In genomic region chr7:123003539-123004126, GRCh38 we compare ENCODE assay signal across 19 cellular contexts. TPM values are rescaled to one million over a fixed set of nuclear protein-coding genes. Genes with fewer than 3 reads are reported as not detected.
DNase-seq lines count a peak whose midpoint lies in the region; ATAC-seq and TF ChIP-seq lines count a peak whose summit lies in the region.
"Had no signal": no experiment of that assay in that cellular context is flagged by ENCODE, and none has a peak within 500 bp of the region (broad histone marks: within the 10 kb centered on the region; RNA-seq: fewer than 3 reads in every experiment).

No MANE protein-coding gene starts in this region.

- H3K4me1 ChIP-seq in ACC112 (ENCODE audit: control insufficient read depth, insufficient read depth, low read length, unreplicated experiment), result peaks cover 7% of the 10 kb centered on the region

- peak overlapping the region; percentile 34 for H3K27ac Mint-ChIP-seq in nephron progenitor cell
- no peak overlapping the region for H3K27ac Mint-ChIP-seq in stimulated activated memory B cell treated with anti-CD40 and anti-IgM and Interleukin-4, amounts not matched to agents 10 μg/mL and 1 μg/mL and 100 μg/mL, for 72 hours
- H3K27ac Mint-ChIP-seq: HFFc6 had no signal

- no peak for TF ChIP-seq POLR2A in NB4 (IDR thresholded peaks at IDR 0.05; ENCODE audit: extremely low read depth, insufficient read length)

- H3K4me1 Mint-ChIP-seq in nephron progenitor cell, result no peaks in the 10 kb centered on the region
- H3K4me1 Mint-ChIP-seq in stimulated activated memory B cell treated with anti-CD40 and anti-IgM and Interleukin-4, amounts not matched to agents 10 μg/mL and 1 μg/mL and 100 μg/mL, for 72 hours, result no peaks in the 10 kb centered on the region

- no peaks in the 10 kb centered on the region for H3K9me3 Mint-ChIP-seq in nephron progenitor cell
- no peaks in the 10 kb centered on the region for H3K9me3 Mint-ChIP-seq in stimulated activated memory B cell treated with anti-CD40 and anti-IgM and Interleukin-4, amounts not matched to agents 10 μg/mL and 1 μg/mL and 100 μg/mL, for 72 hours

- peak; percentile 23 for DNase-seq in NB4 (ENCODE audit: low read depth)
- DNase-seq in dorsolateral prefrontal cortex, result no peak
- DNase-seq in nephron progenitor cell, result no peak
- no peak for DNase-seq in iPS-NIHi7 (ENCODE audit: extremely low spot score)
- DNase-seq: DMS 273 treated with DMSO at 0.1 percent for 48 hours, GDM1, HFFc6, NCI-H1092 treated with DMSO at 0.1 percent for 48 hours, NCI-H1694, NCI-H524, SHP77 had no signal

- intact Hi-C loops in dorsolateral prefrontal cortex (cut with DNase I), result no loop called here

- H3K27me3 ChIP-seq in ACC112 (ENCODE audit: insufficient read depth, low read length) (no peaks in the 10 kb centered on the region), dorsolateral prefrontal cortex (no peaks in the 10 kb centered on the region)
- H3K27me3 ChIP-seq: BLaER1 treated with 17β-estradiol and CSF1 and Interleukin-3, amounts not matched to agents 10 nM and 100 nM had no signal

- ATAC-seq in GM21360 (IDR thresholded peaks at IDR 0.05; ENCODE audit: unreplicated experiment), result no peak
- ATAC-seq in GM21619 (IDR thresholded peaks at IDR 0.05; ENCODE audit: unreplicated experiment), result no peak
- no peak for ATAC-seq in stimulated activated memory B cell treated with anti-CD40 and anti-IgM and Interleukin-4, amounts not matched to agents 10 μg/mL and 1 μg/mL and 100 μg/mL, for 72 hours
- ATAC-seq: GM12878, K562 had no signal

- peak overlapping the region; percentile 40 for H2AFZ ChIP-seq in ACC112 (ENCODE audit: low read length, unreplicated experiment)

- H3K4me3 Mint-ChIP-seq in nephron progenitor cell, result no peak overlapping the region
- no peak overlapping the region for H3K4me3 Mint-ChIP-seq in stimulated activated memory B cell treated with anti-CD40 and anti-IgM and Interleukin-4, amounts not matched to agents 10 μg/mL and 1 μg/mL and 100 μg/mL, for 72 hours
- H3K4me3 Mint-ChIP-seq: HFFc6 had no signal

- H3K79me2 ChIP-seq in ACC112 (ENCODE audit: control insufficient read depth, insufficient read depth, low read length, unreplicated experiment), result no peaks in the 10 kb centered on the region

- H3K36me3 ChIP-seq in ACC112 (ENCODE audit: insufficient read depth, low read length), result no peaks in the 10 kb centered on the region
- H3K36me3 ChIP-seq: BLaER1 treated with 17β-estradiol and CSF1 and Interleukin-3, amounts not matched to agents 10 nM and 100 nM had no signal

- H3K4me3 ChIP-seq in ACC112 (ENCODE audit: low read depth, low read length), result no peak overlapping the region
- H3K4me3 ChIP-seq in NB4 (ENCODE audit: low read depth, low read length), result no peak overlapping the region
- no peak overlapping the region for H3K4me3 ChIP-seq in dorsolateral prefrontal cortex
- H3K4me3 ChIP-seq: BLaER1 treated with 17β-estradiol and CSF1 and Interleukin-3, amounts not matched to agents 10 nM and 100 nM; GM12878; K562 had no signal

- TF ChIP-seq CTCF in NB4 (IDR thresholded peaks at IDR 0.05; ENCODE audit: low read depth, low read length), result no peak
- no peak for TF ChIP-seq CTCF in dorsolateral prefrontal cortex (IDR thresholded peaks at IDR 0.05 in 54 of 56, conservative IDR thresholded peaks at IDR 0.05 in 2 of 56; ENCODE audit: low read depth in 1 of 56, partially characterized antibody in 56 of 56)
- no peak for TF ChIP-seq CTCF in nephron progenitor cell (IDR thresholded peaks at IDR 0.05)

- H3K27ac ChIP-seq in ACC112 (ENCODE audit: low read depth, low read length) (no peak overlapping the region), dorsolateral prefrontal cortex (peak overlapping the region in 46 of 59 donors; percentile 3 to 85 (median 56))
- H3K27ac ChIP-seq: BLaER1 treated with 17β-estradiol and CSF1 and Interleukin-3, amounts not matched to agents 10 nM and 100 nM had no signal

- H3K27me3 Mint-ChIP-seq in nephron progenitor cell (ENCODE audit: low read depth, poor library complexity), result no peaks in the 10 kb centered on the region
- no peaks in the 10 kb centered on the region for H3K27me3 Mint-ChIP-seq in stimulated activated memory B cell treated with anti-CD40 and anti-IgM and Interleukin-4, amounts not matched to agents 10 μg/mL and 1 μg/mL and 100 μg/mL, for 72 hours

- H3K36me3 Mint-ChIP-seq in nephron progenitor cell (ENCODE audit: low read depth), result no peaks in the 10 kb centered on the region
- H3K36me3 Mint-ChIP-seq in stimulated activated memory B cell treated with anti-CD40 and anti-IgM and Interleukin-4, amounts not matched to agents 10 μg/mL and 1 μg/mL and 100 μg/mL, for 72 hours, result no peaks in the 10 kb centered on the region

RNA-seq across cellular contexts. Expression of gene TAS2R16, which starts 8.1 kb away (rescaled TPM):
- total RNA-seq in dorsolateral prefrontal cortex, result under 1 TPM in 1 of 120 experiments, not detected in 119; 0.53 TPM
- total RNA-seq: A172, GM12878, HFFc6, K562 had no signal
